28 cellular contexts compared by ENCODE assay signal in genomic region chr17:45324336-45324735, GRCh38.
"Had no signal": no experiment of that assay in that cellular context is flagged by ENCODE, and none has a peak within 500 bp of the region (broad histone marks: within the 10 kb centered on the region; RNA-seq: fewer than 3 reads in every experiment).

No MANE protein-coding gene starts in this region.

- H2AFZ ChIP-seq: parathyroid adenoma had no signal

- H3K79me2 ChIP-seq: parathyroid adenoma had no signal

- H3K27me3 Mint-ChIP-seq: activated naive CD8-positive, alpha-beta T cell treated with anti-CD3 and anti-CD28 coated beads, Interleukin-2, amount 50 U/mL, for 24 hours had no signal

- H3K9me3 Mint-ChIP-seq: activated naive CD8-positive, alpha-beta T cell treated with anti-CD3 and anti-CD28 coated beads, Interleukin-2, amount 50 U/mL, for 24 hours; activated T-cell treated with anti-CD3 and anti-CD28 coated beads, Interleukin-2, amount 50 U/mL, for 72 hours; mesothelial cell of epicardium; naive B cell; T-helper 2 cell treated with Interferon-gamma antibody and Interleukin-4, amounts not matched to agents 5 μg/mL and 100 μg/mL, for 36 hours had no signal

- H3K36me3 Mint-ChIP-seq: mesothelial cell of epicardium, naive B cell had no signal

- H3K27ac ChIP-seq: breast epithelium, gastrocnemius medialis, left ventricle myocardium inferior, parathyroid adenoma, stomach, suprapubic skin, tibial artery, upper lobe of right lung had no signal

- H3K4me3 Mint-ChIP-seq: activated naive CD8-positive, alpha-beta T cell treated with anti-CD3 and anti-CD28 coated beads, Interleukin-2, amount 50 U/mL, for 24 hours; activated T-cell treated with anti-CD3 and anti-CD28 coated beads, Interleukin-2, amount 50 U/mL, for 72 hours; mesothelial cell of epicardium; T-helper 2 cell treated with Interferon-gamma antibody and Interleukin-4, amounts not matched to agents 5 μg/mL and 100 μg/mL, for 36 hours had no signal

- H3K9ac ChIP-seq: parathyroid adenoma had no signal

- H3K9me3 ChIP-seq: breast epithelium, gastrocnemius medialis, left ventricle myocardium inferior, stomach, suprapubic skin, tibial artery, upper lobe of right lung had no signal

- H3K27me3 ChIP-seq: breast epithelium, gastrocnemius medialis, stomach, suprapubic skin, tibial artery, upper lobe of right lung had no signal

- H3K36me3 ChIP-seq: breast epithelium, gastrocnemius medialis, left ventricle myocardium inferior, stomach, suprapubic skin, tibial artery, upper lobe of right lung had no signal

- DNase-seq: activated CD4-positive, alpha-beta T cell treated with anti-CD3 and anti-CD28 coated beads for 4 hours; activated CD4-positive, alpha-beta T cell treated with anti-CD3 and anti-CD28 coated beads, Interleukin-2, amount 50 U/mL, for 4 hours; activated effector memory CD4-positive, alpha-beta T cell treated with Interleukin-2 at 50 U/mL for 16 hours; activated naive CD4-positive, alpha-beta T cell treated with Interleukin-2 at 50 U/mL for 16 hours; activated naive CD8-positive, alpha-beta T cell treated with anti-CD3 and anti-CD28 coated beads, Interleukin-2, amount 50 U/mL, for 24 hours; activated T-cell treated with anti-CD3 and anti-CD28 coated beads for 4 hours; activated T-cell treated with anti-CD3 and anti-CD28 coated beads, Interleukin-2, amount 50 U/mL, for 72 hours; amygdala; effector CD8-positive, alpha-beta T cell; gastrocnemius medialis; glutamatergic neuron; left ventricle myocardium inferior; naive B cell; occipital lobe; right cardiac atrium; stimulated activated CD4-positive, alpha-beta T cell treated with anti-CD3 and anti-CD28 coated beads, Interleukin-4, amount 100 ng/mL, for 1 hour; stomach; T-helper 1 cell; tibial artery had no signal

- FAIRE-seq: colon, endometrium, islet of Langerhans had no signal

- H3K27ac Mint-ChIP-seq: activated naive CD8-positive, alpha-beta T cell treated with anti-CD3 and anti-CD28 coated beads, Interleukin-2, amount 50 U/mL, for 24 hours; activated T-cell treated with anti-CD3 and anti-CD28 coated beads, Interleukin-2, amount 50 U/mL, for 72 hours; mesothelial cell of epicardium; T-helper 2 cell treated with Interferon-gamma antibody and Interleukin-4, amounts not matched to agents 5 μg/mL and 100 μg/mL, for 36 hours had no signal

- ATAC-seq: activated naive CD8-positive, alpha-beta T cell treated with anti-CD3 and anti-CD28 coated beads, Interleukin-2, amount 50 U/mL, for 24 hours; activated T-cell treated with anti-CD3 and anti-CD28 coated beads, Interleukin-2, amount 50 U/mL, for 72 hours; gastrocnemius medialis; right cardiac atrium; upper lobe of right lung had no signal

- H3K4me3 ChIP-seq: breast epithelium, gastrocnemius medialis, left ventricle myocardium inferior, stomach, suprapubic skin, tibial artery, upper lobe of right lung had no signal
